10 cellular contexts compared by ENCODE assay signal in genomic region chr15:90557651-90558084, GRCh38. TPM values are rescaled to one million over a fixed set of nuclear protein-coding genes. Genes with fewer than 3 reads are reported as not detected.
DNase-seq lines count a peak whose midpoint lies in the region; ATAC-seq and TF ChIP-seq lines count a peak whose summit lies in the region.
"Had no signal": no experiment of that assay in that cellular context is flagged by ENCODE, and none has a peak within 500 bp of the region (broad histone marks: within the 10 kb centered on the region; RNA-seq: fewer than 3 reads in every experiment).

No MANE protein-coding gene starts in this region.

- ATAC-seq in esophagus mucosa, result peak; percentile 22
- ATAC-seq in naive thymus-derived CD8-positive, alpha-beta T cell, result no peak
- no peak for ATAC-seq in GM18502 (IDR thresholded peaks at IDR 0.05; ENCODE audit: poor library complexity, unreplicated experiment)

- H3K36me3 Mint-ChIP-seq in naive thymus-derived CD8-positive, alpha-beta T cell, result peaks cover 0 to 27% (median 14%) of the 10 kb centered on the region in 3 donors

- H3K9me3 Mint-ChIP-seq in naive thymus-derived CD8-positive, alpha-beta T cell, result peaks cover 0 to 4% (median 0%) of the 10 kb centered on the region in 9 donors

- H3K27ac Mint-ChIP-seq in naive thymus-derived CD8-positive, alpha-beta T cell, result peak overlapping the region; percentile 77 to 93 (median 90)

- peaks cover 43 to 85% (median 76%) of the 10 kb centered on the region in 4 donors for H3K4me1 Mint-ChIP-seq in naive thymus-derived CD8-positive, alpha-beta T cell

- H3K27ac ChIP-seq in RWPE1, result peak overlapping the region; percentile 38
- H3K27ac ChIP-seq: parathyroid adenoma had no signal

- TF ChIP-seq CTCF in RWPE1 (conservative IDR thresholded peaks at IDR 0.05; ENCODE audit: low read depth), result no peak

- POLR2A ChIA-PET in RWPE1 (lab: Yijun Ruan, JAX; ENCODE audit: low non-redundant PET), result no interaction called here
- POLR2A ChIA-PET in naive thymus-derived CD8-positive, alpha-beta T cell (lab: Charles Lee), result interaction anchor here (1.1 kb wide), 1 partner anchor 37 kb away, joined by 5 read pairs; no protein-coding TSS in a partner anchor

- peak; percentile 61 for DNase-seq in AG20443 (ENCODE audit: low spot score)
- DNase-seq in RWPE1 (ENCODE audit: low spot score), result no peak
- no peak for DNase-seq in naive thymus-derived CD8-positive, alpha-beta T cell
- no peak for DNase-seq in KG1 (lab: John Stamatoyannopoulos, UW)
- no peak for DNase-seq in LoVo (ENCODE audit: low spot score)
- no peak for DNase-seq in KBM-7
- DNase-seq: SIG-M5 had no signal

- in situ Hi-C loops in KBM-7 (cut with MboI; ENCODE audit: low pct_unique_long_range_greater_than_20kb, low sequenced_read_pairs), result no loop called here

- peak overlapping the region; percentile 23 to 81 (median 68) for H3K4me3 Mint-ChIP-seq in naive thymus-derived CD8-positive, alpha-beta T cell

- CTCF ChIA-PET in RWPE1 (lab: Yijun Ruan, JAX), result interaction anchor here (0.6 kb wide), 1 partner anchor 45 kb away, joined by 4 read pairs; no protein-coding TSS in a partner anchor

- no peaks in the 10 kb centered on the region for H3K27me3 Mint-ChIP-seq in naive thymus-derived CD8-positive, alpha-beta T cell

RNA-seq across cellular contexts. Expression of gene CRTC3, which starts 27.9 kb away (rescaled TPM):
- 13.0 TPM for total RNA-seq in esophagus mucosa
- 100 to 1,000 TPM; 102 to 110 TPM for total RNA-seq in naive thymus-derived CD8-positive, alpha-beta T cell
- 10 to 100 TPM; 21.9 to 51.1 (median 33.5) TPM for polyA plus RNA-seq in naive thymus-derived CD8-positive, alpha-beta T cell
